25 cellular contexts compared by ENCODE assay signal in genomic region chr6:40414617-40415016, GRCh38.
DNase-seq lines count a peak whose midpoint lies in the region; ATAC-seq, FAIRE-seq and TF ChIP-seq lines count a peak whose summit lies in the region.
"Had no signal": no experiment of that assay in that cellular context is flagged by ENCODE, and none has a peak within 500 bp of the region (broad histone marks: within the 10 kb centered on the region; RNA-seq: fewer than 3 reads in every experiment).

No MANE protein-coding gene starts in this region.

- H3K27me3 ChIP-seq in K562 (ENCODE audit: control insufficient read depth in 2 of 2, insufficient read depth in 2 of 2, low read length in 2 of 2) (peaks cover 22 to 66% of the 10 kb centered on the region in 2 experiments), mesenchymal stem cell (ENCODE audit: control insufficient read depth in 1 of 2, insufficient read depth in 1 of 2, low read length in 2 of 2) (peaks cover 0 to 24% of the 10 kb centered on the region in 2 experiments), trophoblast cell (ENCODE audit: insufficient read depth, low read length) (no peaks in the 10 kb centered on the region), ovary (no peaks in the 10 kb centered on the region)
- H3K27me3 ChIP-seq: BE2C, BLaER1 had no signal

- H3K79me2 ChIP-seq in K562 (ENCODE audit: control insufficient read depth, insufficient read depth, low read length) = no peaks in the 10 kb centered on the region
- H3K79me2 ChIP-seq in trophoblast cell (ENCODE audit: control insufficient read depth, insufficient read depth, low read length, poor library complexity) = no peaks in the 10 kb centered on the region

- no peak overlapping the region for H3K9ac ChIP-seq in K562 (ENCODE audit: insufficient read depth in 1 of 2, low read depth in 2 of 2, low read length in 2 of 2)
- no peak overlapping the region for H3K9ac ChIP-seq in mesenchymal stem cell (ENCODE audit: low read length)
- H3K9ac ChIP-seq in trophoblast cell (ENCODE audit: low read length) = no peak overlapping the region
- H3K9ac ChIP-seq: BLaER1 had no signal

- TF ChIP-seq EP300 in K562 (IDR thresholded peaks at IDR 0.05; ENCODE audit: low read length) (no peak), ovary (IDR thresholded peaks at IDR 0.05) (no peak)

- H3K4me1 ChIP-seq in K562 (replicated peaks in 1 of 2; ENCODE audit: control insufficient read depth in 2 of 2, insufficient read depth in 2 of 2, low read length in 2 of 2) (no peaks in the 10 kb centered on the region), mesenchymal stem cell (ENCODE audit: control insufficient read depth, insufficient read depth, low read depth, low read length) (peaks cover 26% of the 10 kb centered on the region), trophoblast cell (ENCODE audit: control insufficient read depth in 1 of 2, insufficient read depth in 2 of 2, low read length in 2 of 2) (peaks cover 11 to 12% of the 10 kb centered on the region in 2 experiments), ovary (ENCODE audit: insufficient read depth) (no peaks in the 10 kb centered on the region)
- H3K4me1 ChIP-seq: A549 had no signal

- peak in 2 of 4 experiments; percentile 36 to 43 for DNase-seq in K562 (ENCODE audit: extremely low read depth in 1 of 4, low spot score in 3 of 4)
- no peak for DNase-seq in mesenchymal stem cell
- DNase-seq in trophoblast cell = no peak
- DNase-seq in NCI-H146 (lab: John Stamatoyannopoulos, UW) = no peak
- no peak for DNase-seq in ovary
- DNase-seq: BE2C; C1 segment of cervical spinal cord; CD4-positive, alpha-beta memory T cell; CD4-positive, CD25-positive, alpha-beta regulatory T cell; CD8-positive, alpha-beta memory T cell; COR-L47; DMS 273 treated with DMSO at 0.1 percent for 48 hours; DMS153; DMS53; DMS79; DND-41; EL; GDM1 had no signal

- H2BK12ac ChIP-seq in mesenchymal stem cell (ENCODE audit: low read length in 2 of 2) (no peak overlapping the region), trophoblast cell (ENCODE audit: low read length) (no peak overlapping the region)

- H3K4me2 ChIP-seq in K562 (ENCODE audit: insufficient read depth, low read length) = no peak overlapping the region
- no peak overlapping the region for H3K4me2 ChIP-seq in mesenchymal stem cell (ENCODE audit: low read length, poor library complexity, severe bottlenecking)
- no peak overlapping the region for H3K4me2 ChIP-seq in trophoblast cell (ENCODE audit: low read length)
- H3K4me2 ChIP-seq: A549, BLaER1 had no signal

- H3K23ac ChIP-seq in mesenchymal stem cell (ENCODE audit: low read length in 2 of 2) (no peak overlapping the region), trophoblast cell (ENCODE audit: low read length) (no peak overlapping the region)

- H3K14ac ChIP-seq in mesenchymal stem cell (ENCODE audit: low read length in 2 of 2) (no peak overlapping the region), trophoblast cell (ENCODE audit: low read length) (no peak overlapping the region)

- in situ Hi-C loops in K562 (cut with MboI) = no loop called here

- no peaks in the 10 kb centered on the region for H3K9me3 ChIP-seq in K562 (replicated peaks; ENCODE audit: control insufficient read depth, insufficient read depth, low read depth, low read length)
- H3K9me3 ChIP-seq in mesenchymal stem cell (ENCODE audit: control insufficient read depth, low read length) = no peaks in the 10 kb centered on the region
- H3K9me3 ChIP-seq in trophoblast cell (ENCODE audit: insufficient read depth, low read depth, low read length) = peaks cover 2% of the 10 kb centered on the region
- H3K9me3 ChIP-seq in ovary = no peaks in the 10 kb centered on the region
- H3K9me3 ChIP-seq: A549, BE2C, BLaER1 had no signal

- CTCF ChIA-PET in K562 (lab: Yijun Ruan, JAX; ENCODE audit: low intra/inter-chr PET ratio) = no interaction called here

- no peak for TF ChIP-seq RAD21 in K562 (CRISPR knock-in tag; conservative IDR thresholded peaks at IDR 0.05 in 1 of 2, IDR thresholded peaks at IDR 0.05 in 1 of 2)

- POLR2A ChIA-PET in K562 (lab: Yijun Ruan, JAX) = interaction anchor here (0.6 to 1.0 kb wide), 2 partner anchors 44 to 47 kb away, joined by 4 to 5 read pairs; no protein-coding TSS in a partner anchor

- no peak overlapping the region for H3K27ac ChIP-seq in K562 (ENCODE audit: extremely low read depth, low read depth, low read length)
- H3K27ac ChIP-seq in mesenchymal stem cell (ENCODE audit: low read length, poor library complexity, severe bottlenecking) = no peak overlapping the region
- no peak overlapping the region for H3K27ac ChIP-seq in trophoblast cell (ENCODE audit: low read depth, low read length)
- no peak overlapping the region for H3K27ac ChIP-seq in ovary
- H3K27ac ChIP-seq: 22Rv1, A549, BLaER1 had no signal

- peak; percentile 58; the same call in 2 of the 3 replicates for ATAC-seq in K562
- ATAC-seq in HG02981 (IDR thresholded peaks at IDR 0.05; ENCODE audit: unreplicated experiment) = no peak
- ATAC-seq: A549, GM12878 had no signal

- H4K20me1 ChIP-seq in K562 (replicated peaks; ENCODE audit: control insufficient read depth, insufficient read depth, low read length) = peaks cover 5% of the 10 kb centered on the region

- H3K18ac ChIP-seq in mesenchymal stem cell (ENCODE audit: low read depth in 1 of 2, low read length in 2 of 2) (no peak overlapping the region), trophoblast cell (ENCODE audit: low read length) (peak overlapping the region; percentile 43)

- no peak for FAIRE-seq in K562 (lab: Jason Lieb, UNC)
- FAIRE-seq: A549, GM12878, GM12892, GM18507 had no signal

- H3K4ac ChIP-seq in mesenchymal stem cell (ENCODE audit: low read depth in 1 of 2, low read length in 2 of 2) (no peak overlapping the region), trophoblast cell (ENCODE audit: low read depth, low read length) (no peak overlapping the region)

- no peak overlapping the region for H4K12ac ChIP-seq in trophoblast cell (ENCODE audit: low read depth, low read length)

- H2AFZ ChIP-seq in K562 (ENCODE audit: low read depth, low read length) (no peak overlapping the region), mesenchymal stem cell (ENCODE audit: low read depth, low read length) (no peak overlapping the region), trophoblast cell (ENCODE audit: insufficient read depth, low read length, poor library complexity) (no peak overlapping the region)

- 0% methylated on average over 6 of the region's 6 CpGs for WGBS in K562 (ENCODE audit: insufficient coverage, low coverage, missing lambda C conversion rate)
- 92% methylated on average over 6 of the region's 6 CpGs for WGBS in mesenchymal stem cell
- no CpG with 5 or more reads among the region's 6 CpGs for WGBS in trophoblast cell (ENCODE audit: extremely low coverage, insufficient coverage, insufficient read length)
- WGBS in ovary, 3 donors = 80 to 88% (median 87%) methylated on average over 6 of the region's 6 CpGs

- peak overlapping the region; percentile 60 for H2BK15ac ChIP-seq in mesenchymal stem cell (ENCODE audit: low read depth, poor library complexity, severe bottlenecking)

- H4K91ac ChIP-seq in mesenchymal stem cell (ENCODE audit: low read length) = no peak overlapping the region
- peak overlapping the region; percentile 3 for H4K91ac ChIP-seq in trophoblast cell (ENCODE audit: low read depth, low read length)

- H2BK5ac ChIP-seq in mesenchymal stem cell (ENCODE audit: low read depth, low read length, poor library complexity, severe bottlenecking) (no peak overlapping the region), trophoblast cell (ENCODE audit: low read depth, low read length, poor library complexity) (no peak overlapping the region)

- TF ChIP-seq CTCF in K562 (IDR thresholded peaks at IDR 0.05 in 2 of 3, conservative IDR thresholded peaks at IDR 0.05 in 1 of 3; ENCODE audit: insufficient read depth in 2 of 3, low read depth in 1 of 3, low read length in 3 of 3) = no peak
- no peak for TF ChIP-seq CTCF in ovary (IDR thresholded peaks at IDR 0.05)

- TF ChIP-seq POLR2A in K562 (conservative IDR thresholded peaks at IDR 0.05) (no peak), ovary (IDR thresholded peaks at IDR 0.05) (no peak)

- H4K8ac ChIP-seq in mesenchymal stem cell (ENCODE audit: low read length) (no peak overlapping the region), trophoblast cell (ENCODE audit: low read depth, low read length) (no peak overlapping the region)

- BruUV-seq in K562 (replicated peaks; lab: Mats Ljungman, UMichigan) = no TSS peak

- intact Hi-C loops in K562 (cut with micrococcal nuclease) = no loop called here
- intact Hi-C loops in ovary (cut with DNase I) = no loop called here

- no peaks in the 10 kb centered on the region for H3K9me1 ChIP-seq in K562 (ENCODE audit: control insufficient read depth, insufficient read depth, low read length)

- no peak overlapping the region for H2AK5ac ChIP-seq in mesenchymal stem cell (ENCODE audit: low read length, severe bottlenecking)
- H2AK5ac ChIP-seq in trophoblast cell (ENCODE audit: low read length) = no peak overlapping the region

- H3K4me3 ChIP-seq in K562 (no peak overlapping the region), mesenchymal stem cell (ENCODE audit: insufficient read depth in 1 of 2, low read depth in 1 of 2, low read length in 2 of 2) (no peak overlapping the region), trophoblast cell (ENCODE audit: low read depth, low read length) (no peak overlapping the region), ovary (no peak overlapping the region)
- H3K4me3 ChIP-seq: A549, BLaER1, GM12878 had no signal

- H2BK120ac ChIP-seq in mesenchymal stem cell (ENCODE audit: low read depth, low read length) (no peak overlapping the region), trophoblast cell (ENCODE audit: insufficient read depth, low read length, poor library complexity) (no peak overlapping the region)

- H3K79me1 ChIP-seq in mesenchymal stem cell (replicated peaks; ENCODE audit: low read length, poor library complexity, severe bottlenecking) (no peaks in the 10 kb centered on the region), trophoblast cell (ENCODE audit: low read length) (peaks cover 2% of the 10 kb centered on the region)

- H3K36me3 ChIP-seq in K562 (ENCODE audit: control insufficient read depth, insufficient read depth, low read length) (no peaks in the 10 kb centered on the region), mesenchymal stem cell (ENCODE audit: control insufficient read depth in 1 of 2, insufficient read depth in 2 of 2, low read depth in 1 of 2, low read length in 2 of 2) (no peaks in the 10 kb centered on the region), trophoblast cell (ENCODE audit: control insufficient read depth in 1 of 2, insufficient read depth in 2 of 2, low read length in 2 of 2) (no peaks in the 10 kb centered on the region), ovary (no peaks in the 10 kb centered on the region)
- H3K36me3 ChIP-seq: BE2C had no signal
